In the genomic region with DNA sequence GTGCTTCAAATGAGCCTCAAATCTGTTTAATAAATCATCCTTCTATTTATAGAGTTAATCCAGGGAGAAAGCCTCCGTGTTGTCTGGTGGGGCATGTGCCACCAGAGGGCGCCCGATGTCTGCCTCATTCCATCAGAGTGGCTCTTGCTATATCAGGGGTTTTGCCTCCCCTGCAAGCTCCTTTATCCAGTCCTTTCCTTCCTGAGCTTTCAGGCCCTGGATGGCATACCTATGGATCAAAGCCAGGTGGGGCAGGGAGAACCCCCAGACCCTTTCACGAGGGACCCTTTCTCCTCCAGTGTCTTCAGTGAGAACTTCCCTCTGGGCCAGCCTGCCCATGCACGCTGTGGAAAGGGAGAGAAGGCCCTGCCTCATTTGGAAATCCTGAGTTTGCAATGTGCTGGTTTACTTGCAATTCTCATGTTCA, we compare ENCODE assay signal across 8 cellular contexts. TPM values are rescaled to one million over a fixed set of nuclear protein-coding genes. Genes with fewer than 3 reads are reported as not detected.
DNase-seq lines count a peak whose midpoint lies in the region; TF ChIP-seq lines count a peak whose summit lies in the region.

No MANE protein-coding gene starts in this region.

- H3K4me2 ChIP-seq in MM.1S (ENCODE audit: low read depth, low read length) (no peak overlapping the region), parathyroid adenoma (ENCODE audit: low read length) (no peak overlapping the region)

- H3K4me3 ChIP-seq in MM.1S (ENCODE audit: low read length) (no peak overlapping the region), SJSA1 (no peak overlapping the region), parathyroid adenoma (ENCODE audit: low read depth, low read length) (no peak overlapping the region), tibial nerve (no peak overlapping the region)

- no peak for TF ChIP-seq POLR2A in tibial nerve (IDR thresholded peaks at IDR 0.05)

- H4K20me1 ChIP-seq in MM.1S (ENCODE audit: insufficient read depth, low read length) = no peaks in the 10 kb centered on the region

- no peaks in the 10 kb centered on the region for H3K4me1 ChIP-seq in MM.1S (ENCODE audit: low read length)
- H3K4me1 ChIP-seq in SJSA1 (replicated peaks) = peaks cover 39% of the 10 kb centered on the region
- H3K4me1 ChIP-seq in parathyroid adenoma = no peaks in the 10 kb centered on the region
- H3K4me1 ChIP-seq in tibial nerve = peaks cover 0 to 15% (median 0%) of the 10 kb centered on the region in 4 donors

- H3F3A ChIP-seq in MM.1S (ENCODE audit: insufficient read depth, low read length) = no peaks in the 10 kb centered on the region

- H3K9me3 ChIP-seq in MM.1S (replicated peaks; ENCODE audit: insufficient read depth, low read length) (no peaks in the 10 kb centered on the region), SJSA1 (replicated peaks) (no peaks in the 10 kb centered on the region; the same call in 1 of the 2 replicates), parathyroid adenoma (ENCODE audit: control insufficient read depth, low read length) (no peaks in the 10 kb centered on the region), tibial nerve (no peaks in the 10 kb centered on the region)

- H3K27ac ChIP-seq in MM.1S (ENCODE audit: low read length) (no peak overlapping the region), SJSA1 (no peak overlapping the region), parathyroid adenoma (no peak overlapping the region), tibial nerve (no peak overlapping the region)

- WGBS in tibial nerve, 2 donors = 15 to 23% methylated on average over 5 of the region's 5 CpGs

- TF ChIP-seq CTCF in MM.1S (IDR thresholded peaks at IDR 0.05; ENCODE audit: low read length) (peak; percentile 91), parathyroid adenoma (IDR thresholded peaks at IDR 0.05) (peak; percentile 92), tibial nerve (IDR thresholded peaks at IDR 0.05) (peak; percentile 77 to 89 (median 84))

- no peak for TF ChIP-seq EP300 in tibial nerve (IDR thresholded peaks at IDR 0.05)

- DNase-seq in ELR (ENCODE audit: low read depth) (peak; percentile 75), H4 (ENCODE audit: low spot score) (peak; percentile 61), MM.1S (peak; percentile 54), SJSA1 (ENCODE audit: low read depth in 1 of 2, low spot score in 2 of 2) (peak; percentile 71 to 75), glomerular visceral epithelial cell (ENCODE audit: extremely low spot score) (peak; percentile 66), tibial nerve (ENCODE audit: low spot score in 2 of 2) (peak; percentile 74 to 90)
- peak; percentile 73 for DNase-seq in activated naive CD4-positive, alpha-beta T cell treated with Interleukin-2 at 50 U/mL for 16 hours

- H3K79me2 ChIP-seq in MM.1S (ENCODE audit: low read length) = no peaks in the 10 kb centered on the region
- H3K79me2 ChIP-seq in parathyroid adenoma = no peaks in the 10 kb centered on the region

- no peaks in the 10 kb centered on the region for H3K9me2 ChIP-seq in MM.1S (replicated peaks; ENCODE audit: insufficient read depth, low read length)

- H3K9ac ChIP-seq in MM.1S (ENCODE audit: low read length) (no peak overlapping the region), parathyroid adenoma (no peak overlapping the region)

- H2AFZ ChIP-seq in MM.1S (ENCODE audit: low read length) = no peak overlapping the region
- H2AFZ ChIP-seq in parathyroid adenoma = peak overlapping the region; percentile 10

- H3K36me3 ChIP-seq in MM.1S (replicated peaks; ENCODE audit: insufficient read depth, low read length) = no peaks in the 10 kb centered on the region
- no peaks in the 10 kb centered on the region for H3K36me3 ChIP-seq in SJSA1
- no peaks in the 10 kb centered on the region for H3K36me3 ChIP-seq in parathyroid adenoma (ENCODE audit: control insufficient read depth, insufficient read depth, low read length)
- no peaks in the 10 kb centered on the region for H3K36me3 ChIP-seq in tibial nerve

- H3K27me3 ChIP-seq in MM.1S (replicated peaks; ENCODE audit: insufficient read depth, low read length) (no peaks in the 10 kb centered on the region), SJSA1 (replicated peaks) (no peaks in the 10 kb centered on the region), parathyroid adenoma (ENCODE audit: control insufficient read depth, insufficient read depth, low read length) (no peaks in the 10 kb centered on the region), tibial nerve (no peaks in the 10 kb centered on the region)

RNA-seq across cellular contexts. Expression of a gene that starts 39.8 kb away (rescaled TPM):
- 19.8 and 22.8 TPM in 2 replicates for total RNA-seq in H4 (2014; rRNA removed; shearing (Covaris generic))
- total RNA-seq in SJSA1 (2014; rRNA removed; shearing (Covaris generic)) = 30.2 and 47.8 TPM in 2 replicates
- total RNA-seq in tibial nerve = 10 to 100 TPM; 31.5 to 39.6 (median 36.6) TPM
